ENCODE assay signal across 6 cellular contexts in genomic region chr17:70603226-70603625, GRCh38.
"Had no signal": no experiment of that assay in that cellular context is flagged by ENCODE, and none has a peak within 500 bp of the region (broad histone marks: within the 10 kb centered on the region; RNA-seq: fewer than 3 reads in every experiment).

No MANE protein-coding gene starts in this region.

- DNase-seq: IMR-90, KBM-7, KG1 had no signal

- H3K27ac ChIP-seq: HL-60 had no signal

- H3K4me3 ChIP-seq: K562 had no signal

- ATAC-seq: HepG2, K562 had no signal
